Comparison of ENCODE assay signal across 1 cellular context in the genomic region with DNA sequence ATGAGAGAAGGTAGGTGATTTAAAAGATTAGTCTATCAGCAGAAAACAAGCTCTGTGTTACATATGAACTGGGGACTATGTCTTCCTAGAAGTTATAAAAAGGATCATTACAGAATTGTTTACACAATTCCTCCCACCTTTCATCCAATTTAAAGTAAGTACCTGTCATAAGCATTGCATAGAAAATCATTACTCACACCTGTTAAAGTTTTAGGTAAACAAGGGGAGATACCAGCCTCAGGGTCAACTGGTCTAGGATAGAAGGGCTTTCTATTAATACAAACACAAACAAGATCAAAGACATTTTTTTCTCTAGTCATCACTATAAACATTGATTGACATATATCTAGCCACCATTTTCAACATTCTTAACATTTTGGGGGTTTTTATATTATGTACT.
TF ChIP-seq lines count a peak whose summit lies in the region.

No MANE protein-coding gene starts in this region.

TF ChIP-seq in GM23338, 12 proteins besides CTCF, POLR2A, EP300 and RAD21 (continued from another document):
- TF ChIP-seq, protein P1, sequence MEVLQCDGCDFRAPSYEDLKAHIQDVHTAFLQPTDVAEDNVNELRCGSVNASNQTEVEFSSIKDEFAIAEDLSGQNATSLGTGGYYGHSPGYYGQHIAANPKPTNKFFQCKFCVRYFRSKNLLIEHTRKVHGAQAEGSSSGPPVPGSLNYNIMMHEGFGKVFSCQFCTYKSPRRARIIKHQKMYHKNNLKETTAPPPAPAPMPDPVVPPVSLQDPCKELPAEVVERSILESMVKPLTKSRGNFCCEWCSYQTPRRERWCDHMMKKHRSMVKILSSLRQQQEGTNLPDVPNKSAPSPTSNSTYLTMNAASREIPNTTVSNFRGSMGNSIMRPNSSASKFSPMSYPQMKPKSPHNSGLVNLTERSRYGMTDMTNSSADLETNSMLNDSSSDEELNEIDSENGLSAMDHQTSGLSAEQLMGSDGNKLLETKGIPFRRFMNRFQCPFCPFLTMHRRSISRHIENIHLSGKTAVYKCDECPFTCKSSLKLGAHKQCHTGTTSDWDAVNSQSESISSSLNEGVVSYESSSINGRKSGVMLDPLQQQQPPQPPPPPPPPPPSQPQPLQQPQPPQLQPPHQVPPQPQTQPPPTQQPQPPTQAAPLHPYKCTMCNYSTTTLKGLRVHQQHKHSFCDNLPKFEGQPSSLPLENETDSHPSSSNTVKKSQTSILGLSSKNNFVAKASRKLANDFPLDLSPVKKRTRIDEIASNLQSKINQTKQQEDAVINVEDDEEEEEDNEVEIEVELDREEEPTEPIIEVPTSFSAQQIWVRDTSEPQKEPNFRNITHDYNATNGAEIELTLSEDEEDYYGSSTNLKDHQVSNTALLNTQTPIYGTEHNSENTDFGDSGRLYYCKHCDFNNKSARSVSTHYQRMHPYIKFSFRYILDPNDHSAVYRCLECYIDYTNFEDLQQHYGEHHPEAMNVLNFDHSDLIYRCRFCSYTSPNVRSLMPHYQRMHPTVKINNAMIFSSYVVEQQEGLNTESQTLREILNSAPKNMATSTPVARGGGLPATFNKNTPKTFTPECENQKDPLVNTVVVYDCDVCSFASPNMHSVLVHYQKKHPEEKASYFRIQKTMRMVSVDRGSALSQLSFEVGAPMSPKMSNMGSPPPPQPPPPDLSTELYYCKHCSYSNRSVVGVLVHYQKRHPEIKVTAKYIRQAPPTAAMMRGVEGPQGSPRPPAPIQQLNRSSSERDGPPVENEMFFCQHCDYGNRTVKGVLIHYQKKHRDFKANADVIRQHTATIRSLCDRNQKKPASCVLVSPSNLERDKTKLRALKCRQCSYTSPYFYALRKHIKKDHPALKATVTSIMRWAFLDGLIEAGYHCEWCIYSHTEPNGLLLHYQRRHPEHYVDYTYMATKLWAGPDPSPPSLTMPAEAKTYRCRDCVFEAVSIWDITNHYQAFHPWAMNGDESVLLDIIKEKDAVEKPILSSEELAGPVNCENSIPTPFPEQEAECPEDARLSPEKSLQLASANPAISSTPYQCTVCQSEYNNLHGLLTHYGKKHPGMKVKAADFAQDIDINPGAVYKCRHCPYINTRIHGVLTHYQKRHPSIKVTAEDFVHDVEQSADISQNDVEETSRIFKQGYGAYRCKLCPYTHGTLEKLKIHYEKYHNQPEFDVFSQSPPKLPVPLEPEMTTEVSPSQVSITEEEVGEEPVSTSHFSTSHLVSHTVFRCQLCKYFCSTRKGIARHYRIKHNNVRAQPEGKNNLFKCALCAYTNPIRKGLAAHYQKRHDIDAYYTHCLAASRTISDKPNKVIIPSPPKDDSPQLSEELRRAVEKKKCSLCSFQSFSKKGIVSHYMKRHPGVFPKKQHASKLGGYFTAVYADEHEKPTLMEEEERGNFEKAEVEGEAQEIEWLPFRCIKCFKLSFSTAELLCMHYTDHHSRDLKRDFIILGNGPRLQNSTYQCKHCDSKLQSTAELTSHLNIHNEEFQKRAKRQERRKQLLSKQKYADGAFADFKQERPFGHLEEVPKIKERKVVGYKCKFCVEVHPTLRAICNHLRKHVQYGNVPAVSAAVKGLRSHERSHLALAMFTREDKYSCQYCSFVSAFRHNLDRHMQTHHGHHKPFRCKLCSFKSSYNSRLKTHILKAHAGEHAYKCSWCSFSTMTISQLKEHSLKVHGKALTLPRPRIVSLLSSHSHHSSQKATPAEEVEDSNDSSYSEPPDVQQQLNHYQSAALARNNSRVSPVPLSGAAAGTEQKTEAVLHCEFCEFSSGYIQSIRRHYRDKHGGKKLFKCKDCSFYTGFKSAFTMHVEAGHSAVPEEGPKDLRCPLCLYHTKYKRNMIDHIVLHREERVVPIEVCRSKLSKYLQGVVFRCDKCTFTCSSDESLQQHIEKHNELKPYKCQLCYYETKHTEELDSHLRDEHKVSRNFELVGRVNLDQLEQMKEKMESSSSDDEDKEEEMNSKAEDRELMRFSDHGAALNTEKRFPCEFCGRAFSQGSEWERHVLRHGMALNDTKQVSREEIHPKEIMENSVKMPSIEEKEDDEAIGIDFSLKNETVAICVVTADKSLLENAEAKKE (CRISPR knock-in tag; IDR thresholded peaks at IDR 0.05) = no peak
- no peak for TF ChIP-seq EZH2phosphoT487 (IDR thresholded peaks at IDR 0.05; ENCODE audit: unreplicated experiment)
- TF ChIP-seq POLR2AphosphoS5 (IDR thresholded peaks at IDR 0.05; ENCODE audit: low read depth) = no peak
- TF ChIP-seq, protein P2, sequence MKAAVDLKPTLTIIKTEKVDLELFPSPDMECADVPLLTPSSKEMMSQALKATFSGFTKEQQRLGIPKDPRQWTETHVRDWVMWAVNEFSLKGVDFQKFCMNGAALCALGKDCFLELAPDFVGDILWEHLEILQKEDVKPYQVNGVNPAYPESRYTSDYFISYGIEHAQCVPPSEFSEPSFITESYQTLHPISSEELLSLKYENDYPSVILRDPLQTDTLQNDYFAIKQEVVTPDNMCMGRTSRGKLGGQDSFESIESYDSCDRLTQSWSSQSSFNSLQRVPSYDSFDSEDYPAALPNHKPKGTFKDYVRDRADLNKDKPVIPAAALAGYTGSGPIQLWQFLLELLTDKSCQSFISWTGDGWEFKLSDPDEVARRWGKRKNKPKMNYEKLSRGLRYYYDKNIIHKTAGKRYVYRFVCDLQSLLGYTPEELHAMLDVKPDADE (IDR thresholded peaks at IDR 0.05) = no peak
- no peak for TF ChIP-seq JUNB (IDR thresholded peaks at IDR 0.05; ENCODE audit: unreplicated experiment)
- TF ChIP-seq CREB1 (CRISPR knock-in tag; IDR thresholded peaks at IDR 0.05; ENCODE audit: low read depth) = no peak
- no peak for TF ChIP-seq NANOG (IDR thresholded peaks at IDR 0.05; ENCODE audit: borderline replicate concordance)
- TF ChIP-seq EZH2 (IDR thresholded peaks at IDR 0.05; ENCODE audit: low read depth, unreplicated experiment) = no peak
